In the genomic region with DNA sequence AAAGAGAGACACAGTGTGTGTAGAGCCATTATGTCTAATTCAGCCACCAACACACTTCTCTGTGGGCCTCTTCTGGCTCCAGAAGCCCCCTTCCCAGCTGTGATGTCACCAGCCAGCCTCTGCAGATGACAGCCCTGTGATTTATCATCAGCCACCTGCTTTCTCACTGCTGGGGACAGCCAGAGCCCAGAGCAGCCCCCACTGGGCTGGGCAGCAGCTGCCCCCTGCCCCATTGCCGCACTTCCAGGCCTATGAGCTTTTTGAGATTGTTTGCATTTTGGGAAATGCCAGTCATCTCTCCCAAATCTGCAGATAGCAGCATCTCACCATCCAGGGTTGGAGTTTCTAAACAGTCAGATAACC, we compare ENCODE assay signal across 19 cellular contexts.
"Had no signal": no experiment of that assay in that cellular context is flagged by ENCODE, and none has a peak within 500 bp of the region (broad histone marks: within the 10 kb centered on the region; RNA-seq: fewer than 3 reads in every experiment).

No MANE protein-coding gene starts in this region.

- H3K4me1 ChIP-seq: colonic mucosa, neural progenitor cell, pancreas, thyroid gland, uterus had no signal

- H3K27ac Mint-ChIP-seq: activated B cell treated with CpG ODN at 0.5 μM for 24 hours; activated CD4-positive, alpha-beta T cell treated with anti-CD3 and anti-CD28 coated beads, Interleukin-2, amount 10 ng/mL, durations not matched to agents 7 days and 5 days; activated T-cell treated with anti-CD3 and anti-CD28 coated beads, Interleukin-2, amount 50 U/mL, for 72 hours; neural progenitor cell; stimulated activated naive B cell treated with anti-CD40 and anti-IgM and Interleukin-4, amounts not matched to agents 10 μg/mL and 1 μg/mL and 100 μg/mL, for 72 hours had no signal

- H3K9me3 ChIP-seq: colonic mucosa, pancreas, thyroid gland, uterus had no signal

- H3K36me3 Mint-ChIP-seq: activated naive CD4-positive, alpha-beta T cell treated with anti-CD3 and anti-CD28 coated beads, Interleukin-2, amount 50 U/mL, for 72 hours; neural progenitor cell had no signal

- H3K36me3 ChIP-seq: colonic mucosa, neural progenitor cell, pancreas, thyroid gland, uterus had no signal

- ATAC-seq: activated naive CD4-positive, alpha-beta T cell treated with anti-CD3 and anti-CD28 coated beads, Interleukin-2, amount 50 U/mL, for 72 hours; activated T-cell treated with anti-CD3 and anti-CD28 coated beads, Interleukin-2, amount 50 U/mL, for 72 hours; pancreas; stimulated activated naive B cell treated with anti-CD40 and anti-IgM and Interleukin-4, amounts not matched to agents 10 μg/mL and 1 μg/mL and 100 μg/mL, for 72 hours had no signal

- H3K4me3 ChIP-seq: colonic mucosa, neural progenitor cell, pancreas, thyroid gland, uterus had no signal

- DNase-seq: activated B cell treated with CpG ODN at 0.5 μM for 24 hours; activated CD4-positive, alpha-beta T cell treated with anti-CD3 and anti-CD28 coated beads, Interleukin-2, amount 10 ng/mL, durations not matched to agents 7 days and 5 days; activated CD8-positive, alpha-beta memory T cell treated with anti-CD3 and anti-CD28 coated beads, Interleukin-2, amount 50 U/mL, for 48 hours; activated gamma-delta T cell; activated T-cell treated with anti-CD3 and anti-CD28 coated beads, Interleukin-2, amount 50 U/mL, for 72 hours; central memory CD4-positive, alpha-beta T cell; colonic mucosa; effector CD4-positive, alpha-beta T cell; foreskin keratinocyte; glutamatergic neuron; hypothalamus; pancreas; stimulated activated CD4-positive, alpha-beta T cell treated with anti-CD3 and anti-CD28 coated beads, Interleukin-15, amount 100 ng/mL, for 24 hours; stimulated activated CD4-positive, alpha-beta T cell treated with anti-CD3 and anti-CD28 coated beads, Interleukin-4, amount 100 ng/mL, for 1 hour; stimulated activated naive B cell treated with anti-CD40 and anti-IgM and Interleukin-4, amounts not matched to agents 10 μg/mL and 1 μg/mL and 100 μg/mL, for 72 hours; thyroid gland; uterus had no signal

- H3K4me3 Mint-ChIP-seq: activated B cell treated with CpG ODN at 0.5 μM for 24 hours; activated CD4-positive, alpha-beta T cell treated with anti-CD3 and anti-CD28 coated beads, Interleukin-2, amount 10 ng/mL, durations not matched to agents 7 days and 5 days; activated T-cell treated with anti-CD3 and anti-CD28 coated beads, Interleukin-2, amount 50 U/mL, for 72 hours; neural progenitor cell; stimulated activated naive B cell treated with anti-CD40 and anti-IgM and Interleukin-4, amounts not matched to agents 10 μg/mL and 1 μg/mL and 100 μg/mL, for 72 hours had no signal

- H3K9me3 Mint-ChIP-seq: activated B cell treated with CpG ODN at 0.5 μM for 24 hours; activated CD4-positive, alpha-beta T cell treated with anti-CD3 and anti-CD28 coated beads, Interleukin-2, amount 10 ng/mL, durations not matched to agents 7 days and 5 days; activated naive CD4-positive, alpha-beta T cell treated with anti-CD3 and anti-CD28 coated beads, Interleukin-2, amount 50 U/mL, for 72 hours; activated T-cell treated with anti-CD3 and anti-CD28 coated beads, Interleukin-2, amount 50 U/mL, for 72 hours; neural progenitor cell had no signal

- H3K27me3 Mint-ChIP-seq: activated CD4-positive, alpha-beta T cell treated with anti-CD3 and anti-CD28 coated beads, Interleukin-2, amount 10 ng/mL, durations not matched to agents 7 days and 5 days had no signal

- H3K9ac ChIP-seq: neural progenitor cell had no signal

- H3K4me2 ChIP-seq: neural progenitor cell had no signal

- H3K27me3 ChIP-seq: colonic mucosa, foreskin keratinocyte, neural progenitor cell, pancreas, thyroid gland, uterus had no signal

- H2AFZ ChIP-seq: neural progenitor cell had no signal

- FAIRE-seq: pancreas had no signal

- H3K27ac ChIP-seq: colonic mucosa, foreskin keratinocyte, neural progenitor cell, pancreas, thyroid gland, uterus had no signal
